In the genomic region with DNA sequence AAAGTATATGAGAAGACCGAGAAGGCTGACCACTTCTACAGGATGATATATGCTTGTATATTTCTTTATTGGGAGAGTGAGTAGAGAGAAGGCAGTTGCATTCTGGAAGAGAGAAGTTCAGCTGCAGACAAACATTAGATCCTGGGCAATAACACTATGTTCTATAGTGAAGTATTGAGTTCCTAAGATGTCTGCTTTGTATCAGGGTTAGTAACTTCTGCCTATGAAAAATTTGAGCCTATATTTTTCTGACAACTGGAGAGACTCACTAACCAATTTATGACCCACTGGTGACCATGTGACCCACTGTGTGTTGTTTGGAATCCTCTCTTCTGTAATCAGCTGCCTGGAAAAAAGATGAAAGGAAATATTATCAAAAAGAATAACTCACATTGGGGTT, we compare ENCODE assay signal across 1 cellular context.
TF ChIP-seq lines count a peak whose summit lies in the region.

No MANE protein-coding gene starts in this region.

TF ChIP-seq in GM23338, 12 proteins besides CTCF, POLR2A, EP300 and RAD21 (continued from another document):
- TF ChIP-seq, protein P1, sequence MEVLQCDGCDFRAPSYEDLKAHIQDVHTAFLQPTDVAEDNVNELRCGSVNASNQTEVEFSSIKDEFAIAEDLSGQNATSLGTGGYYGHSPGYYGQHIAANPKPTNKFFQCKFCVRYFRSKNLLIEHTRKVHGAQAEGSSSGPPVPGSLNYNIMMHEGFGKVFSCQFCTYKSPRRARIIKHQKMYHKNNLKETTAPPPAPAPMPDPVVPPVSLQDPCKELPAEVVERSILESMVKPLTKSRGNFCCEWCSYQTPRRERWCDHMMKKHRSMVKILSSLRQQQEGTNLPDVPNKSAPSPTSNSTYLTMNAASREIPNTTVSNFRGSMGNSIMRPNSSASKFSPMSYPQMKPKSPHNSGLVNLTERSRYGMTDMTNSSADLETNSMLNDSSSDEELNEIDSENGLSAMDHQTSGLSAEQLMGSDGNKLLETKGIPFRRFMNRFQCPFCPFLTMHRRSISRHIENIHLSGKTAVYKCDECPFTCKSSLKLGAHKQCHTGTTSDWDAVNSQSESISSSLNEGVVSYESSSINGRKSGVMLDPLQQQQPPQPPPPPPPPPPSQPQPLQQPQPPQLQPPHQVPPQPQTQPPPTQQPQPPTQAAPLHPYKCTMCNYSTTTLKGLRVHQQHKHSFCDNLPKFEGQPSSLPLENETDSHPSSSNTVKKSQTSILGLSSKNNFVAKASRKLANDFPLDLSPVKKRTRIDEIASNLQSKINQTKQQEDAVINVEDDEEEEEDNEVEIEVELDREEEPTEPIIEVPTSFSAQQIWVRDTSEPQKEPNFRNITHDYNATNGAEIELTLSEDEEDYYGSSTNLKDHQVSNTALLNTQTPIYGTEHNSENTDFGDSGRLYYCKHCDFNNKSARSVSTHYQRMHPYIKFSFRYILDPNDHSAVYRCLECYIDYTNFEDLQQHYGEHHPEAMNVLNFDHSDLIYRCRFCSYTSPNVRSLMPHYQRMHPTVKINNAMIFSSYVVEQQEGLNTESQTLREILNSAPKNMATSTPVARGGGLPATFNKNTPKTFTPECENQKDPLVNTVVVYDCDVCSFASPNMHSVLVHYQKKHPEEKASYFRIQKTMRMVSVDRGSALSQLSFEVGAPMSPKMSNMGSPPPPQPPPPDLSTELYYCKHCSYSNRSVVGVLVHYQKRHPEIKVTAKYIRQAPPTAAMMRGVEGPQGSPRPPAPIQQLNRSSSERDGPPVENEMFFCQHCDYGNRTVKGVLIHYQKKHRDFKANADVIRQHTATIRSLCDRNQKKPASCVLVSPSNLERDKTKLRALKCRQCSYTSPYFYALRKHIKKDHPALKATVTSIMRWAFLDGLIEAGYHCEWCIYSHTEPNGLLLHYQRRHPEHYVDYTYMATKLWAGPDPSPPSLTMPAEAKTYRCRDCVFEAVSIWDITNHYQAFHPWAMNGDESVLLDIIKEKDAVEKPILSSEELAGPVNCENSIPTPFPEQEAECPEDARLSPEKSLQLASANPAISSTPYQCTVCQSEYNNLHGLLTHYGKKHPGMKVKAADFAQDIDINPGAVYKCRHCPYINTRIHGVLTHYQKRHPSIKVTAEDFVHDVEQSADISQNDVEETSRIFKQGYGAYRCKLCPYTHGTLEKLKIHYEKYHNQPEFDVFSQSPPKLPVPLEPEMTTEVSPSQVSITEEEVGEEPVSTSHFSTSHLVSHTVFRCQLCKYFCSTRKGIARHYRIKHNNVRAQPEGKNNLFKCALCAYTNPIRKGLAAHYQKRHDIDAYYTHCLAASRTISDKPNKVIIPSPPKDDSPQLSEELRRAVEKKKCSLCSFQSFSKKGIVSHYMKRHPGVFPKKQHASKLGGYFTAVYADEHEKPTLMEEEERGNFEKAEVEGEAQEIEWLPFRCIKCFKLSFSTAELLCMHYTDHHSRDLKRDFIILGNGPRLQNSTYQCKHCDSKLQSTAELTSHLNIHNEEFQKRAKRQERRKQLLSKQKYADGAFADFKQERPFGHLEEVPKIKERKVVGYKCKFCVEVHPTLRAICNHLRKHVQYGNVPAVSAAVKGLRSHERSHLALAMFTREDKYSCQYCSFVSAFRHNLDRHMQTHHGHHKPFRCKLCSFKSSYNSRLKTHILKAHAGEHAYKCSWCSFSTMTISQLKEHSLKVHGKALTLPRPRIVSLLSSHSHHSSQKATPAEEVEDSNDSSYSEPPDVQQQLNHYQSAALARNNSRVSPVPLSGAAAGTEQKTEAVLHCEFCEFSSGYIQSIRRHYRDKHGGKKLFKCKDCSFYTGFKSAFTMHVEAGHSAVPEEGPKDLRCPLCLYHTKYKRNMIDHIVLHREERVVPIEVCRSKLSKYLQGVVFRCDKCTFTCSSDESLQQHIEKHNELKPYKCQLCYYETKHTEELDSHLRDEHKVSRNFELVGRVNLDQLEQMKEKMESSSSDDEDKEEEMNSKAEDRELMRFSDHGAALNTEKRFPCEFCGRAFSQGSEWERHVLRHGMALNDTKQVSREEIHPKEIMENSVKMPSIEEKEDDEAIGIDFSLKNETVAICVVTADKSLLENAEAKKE (CRISPR knock-in tag; IDR thresholded peaks at IDR 0.05) = no peak
- no peak for TF ChIP-seq ZNF331 (CRISPR knock-in tag; IDR thresholded peaks at IDR 0.05; ENCODE audit: low read depth)
- TF ChIP-seq POLR2AphosphoS5 (IDR thresholded peaks at IDR 0.05; ENCODE audit: low read depth) = no peak
